ENCODE assay signal across 20 cellular contexts in the genomic region with DNA sequence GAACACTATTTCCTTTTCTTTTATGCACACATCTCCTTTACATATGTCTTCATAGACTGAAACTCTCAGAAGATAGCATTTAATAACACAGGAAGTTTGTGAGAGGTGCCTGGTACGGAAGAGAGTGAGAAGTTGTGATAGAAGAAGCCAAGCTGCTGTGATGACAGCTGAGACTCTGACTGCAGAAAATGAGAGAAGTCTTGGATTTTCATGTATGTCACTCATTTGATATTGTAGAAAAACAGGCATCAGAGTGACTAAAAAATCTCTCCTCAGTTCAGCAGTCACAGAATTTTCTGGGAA.
DNase-seq lines count a peak whose midpoint lies in the region; ATAC-seq and TF ChIP-seq lines count a peak whose summit lies in the region.
"Had no signal": no experiment of that assay in that cellular context is flagged by ENCODE, and none has a peak within 500 bp of the region (broad histone marks: within the 10 kb centered on the region; RNA-seq: fewer than 3 reads in every experiment).

No MANE protein-coding gene starts in this region.

- no peak overlapping the region for H2AFZ ChIP-seq in PC-9

- peaks cover 25% of the 10 kb centered on the region for H3K4me1 ChIP-seq in PC-9 (replicated peaks; ENCODE audit: insufficient read depth)
- H3K4me1 ChIP-seq: A549, Peyer's patch, SJSA1 had no signal

- no peaks in the 10 kb centered on the region for H3K79me2 ChIP-seq in PC-9 (ENCODE audit: low read depth)

- TF ChIP-seq CTCF in PC-9 (conservative IDR thresholded peaks at IDR 0.05) = no peak
- TF ChIP-seq CTCF in progenitor cell of endocrine pancreas (IDR thresholded peaks at IDR 0.05; ENCODE audit: unreplicated experiment) = no peak

- ATAC-seq in GM19043 (IDR thresholded peaks at IDR 0.05; ENCODE audit: low read depth, unreplicated experiment) = peak; percentile 50
- ATAC-seq in left lobe of liver = peak; percentile 58
- no peak for ATAC-seq in GM19035 (IDR thresholded peaks at IDR 0.05; ENCODE audit: unreplicated experiment)
- ATAC-seq: A549 had no signal

- H3K27me3 Mint-ChIP-seq in progenitor cell of endocrine pancreas = no peaks in the 10 kb centered on the region
- H3K27me3 Mint-ChIP-seq in T-helper 2 cell treated with Interferon-gamma antibody and Interleukin-4, amounts not matched to agents 5 μg/mL and 100 μg/mL, for 36 hours (ENCODE audit: low read depth) = no peaks in the 10 kb centered on the region
- H3K27me3 Mint-ChIP-seq: B cell had no signal

- H3K9me3 Mint-ChIP-seq in progenitor cell of endocrine pancreas (ENCODE audit: low read depth) = peaks cover 3% of the 10 kb centered on the region
- H3K9me3 Mint-ChIP-seq in T-helper 2 cell treated with Interferon-gamma antibody and Interleukin-4, amounts not matched to agents 5 μg/mL and 100 μg/mL, for 36 hours = peaks cover 14% of the 10 kb centered on the region

- no peaks in the 10 kb centered on the region; the same call in 1 of the 2 replicates for H4K20me1 ChIP-seq in PC-9 (ENCODE audit: insufficient read depth)

- no peaks in the 10 kb centered on the region for H3K36me3 Mint-ChIP-seq in progenitor cell of endocrine pancreas (ENCODE audit: insufficient read depth)
- no peaks in the 10 kb centered on the region for H3K36me3 Mint-ChIP-seq in T-helper 2 cell treated with Interferon-gamma antibody and Interleukin-4, amounts not matched to agents 5 μg/mL and 100 μg/mL, for 36 hours (ENCODE audit: low read depth)

- peak overlapping the region; percentile 70 for H3K27ac ChIP-seq in PC-9
- H3K27ac ChIP-seq: A549, HL-60, Peyer's patch, SJSA1 had no signal

- no peak overlapping the region for H3K4me3 Mint-ChIP-seq in progenitor cell of endocrine pancreas (ENCODE audit: low read depth)
- H3K4me3 Mint-ChIP-seq in T-helper 2 cell treated with Interferon-gamma antibody and Interleukin-4, amounts not matched to agents 5 μg/mL and 100 μg/mL, for 36 hours = no peak overlapping the region
- H3K4me3 Mint-ChIP-seq: B cell had no signal

- H3K4me2 ChIP-seq in PC-9 = no peak overlapping the region
- H3K4me2 ChIP-seq: A549 had no signal

- CTCF ChIA-PET in PC-9 (lab: Charles Lee) = no interaction called here

- H3K9me2 ChIP-seq in PC-9 (ENCODE audit: insufficient read depth) = no peaks in the 10 kb centered on the region

- no peak overlapping the region for H3K4me3 ChIP-seq in PC-9
- H3K4me3 ChIP-seq: A549, Peyer's patch, SJSA1 had no signal

- no peaks in the 10 kb centered on the region for H3K36me3 ChIP-seq in PC-9 (ENCODE audit: low read depth)
- H3K36me3 ChIP-seq: Peyer's patch, SJSA1 had no signal

- peaks cover 16% of the 10 kb centered on the region for H3K4me1 Mint-ChIP-seq in progenitor cell of endocrine pancreas (ENCODE audit: low read depth)
- H3K4me1 Mint-ChIP-seq in T-helper 2 cell treated with Interferon-gamma antibody and Interleukin-4, amounts not matched to agents 5 μg/mL and 100 μg/mL, for 36 hours (ENCODE audit: low read depth) = no peaks in the 10 kb centered on the region
- H3K4me1 Mint-ChIP-seq: B cell had no signal

- peaks cover 8% of the 10 kb centered on the region; the same call in 1 of the 2 replicates for H3F3A ChIP-seq in PC-9 (ENCODE audit: insufficient read depth, low read depth)

- no peaks in the 10 kb centered on the region for H3K27me3 ChIP-seq in PC-9 (ENCODE audit: insufficient read depth, low read depth)
- H3K27me3 ChIP-seq: Peyer's patch, SJSA1 had no signal

- POLR2A ChIA-PET in PC-9 (lab: Charles Lee; ENCODE audit: unreplicated experiment) = interaction anchor here (0.7 kb wide), 1 partner anchor 1239 kb away, joined by 5 read pairs; no protein-coding TSS in a partner anchor

- peak overlapping the region; percentile 26 for H3K27ac Mint-ChIP-seq in progenitor cell of endocrine pancreas
- H3K27ac Mint-ChIP-seq in T-helper 2 cell treated with Interferon-gamma antibody and Interleukin-4, amounts not matched to agents 5 μg/mL and 100 μg/mL, for 36 hours = no peak overlapping the region
- H3K27ac Mint-ChIP-seq: B cell had no signal

- intact Hi-C loops in PC-9 (cut with micrococcal nuclease; ENCODE audit: unreplicated experiment) = no loop called here

- DNase-seq in PC-9 (no peak), left lobe of liver (ENCODE audit: low spot score) (no peak), progenitor cell of endocrine pancreas (ENCODE audit: low spot score, unreplicated experiment) (no peak)
- no peak for DNase-seq in T-helper 2 cell treated with Interferon-gamma antibody and Interleukin-4, amounts not matched to agents 5 μg/mL and 100 μg/mL, for 36 hours (ENCODE audit: low spot score)
- no peak for DNase-seq in effector CD8-positive, alpha-beta T cell (lab: John Stamatoyannopoulos, UW)
- DNase-seq: EL; GF-D8; KBM-7; NCI-H1105; NCI-H2029 treated with DMSO at 0.1 percent for 48 hours; NCI-H226; NCI-H524; NK-92 treated with Interleukin-12 subunit alpha and Interleukin-12 subunit beta, amount 100 ng/mL, for 24 hours; Peyer's patch had no signal

- no TSS peak for BruUV-seq in PC-9 (replicated peaks; lab: Mats Ljungman, UMichigan)

- H3K9me3 ChIP-seq in PC-9 (ENCODE audit: insufficient read depth, low read depth) = no peaks in the 10 kb centered on the region
- H3K9me3 ChIP-seq: A549, Peyer's patch, SJSA1 had no signal
